18 cellular contexts compared by ENCODE assay signal in genomic region chr6:7882505-7883257, GRCh38. TPM values are rescaled to one million over a fixed set of nuclear protein-coding genes. Genes with fewer than 3 reads are reported as not detected.
DNase-seq lines count a peak whose midpoint lies in the region; TF ChIP-seq lines count a peak whose summit lies in the region.
"Had no signal": no experiment of that assay in that cellular context is flagged by ENCODE, and none has a peak within 500 bp of the region (broad histone marks: within the 10 kb centered on the region; RNA-seq: fewer than 3 reads in every experiment).

No MANE protein-coding gene starts in this region.

- no peak overlapping the region for H3K27ac Mint-ChIP-seq in Caco-2 (ENCODE audit: unreplicated experiment)
- H3K27ac Mint-ChIP-seq: CD4-positive, alpha-beta memory T cell had no signal

- no peak overlapping the region for H4K8ac ChIP-seq in mesenchymal stem cell (ENCODE audit: low read length)

- TF ChIP-seq POLR2A in uterus (IDR thresholded peaks at IDR 0.05) = no peak

- peaks cover 7% of the 10 kb centered on the region for H3K36me3 ChIP-seq in Caco-2 (ENCODE audit: control insufficient read depth, insufficient read depth, low read length)
- peaks cover 89% of the 10 kb centered on the region for H3K36me3 ChIP-seq in OCI-LY7 (ENCODE audit: insufficient read depth, low read length)
- peaks cover 28% of the 10 kb centered on the region for H3K36me3 ChIP-seq in mammary epithelial cell (ENCODE audit: insufficient read depth, low read length)
- H3K36me3 ChIP-seq in mesenchymal stem cell (ENCODE audit: control insufficient read depth in 1 of 2, insufficient read depth in 2 of 2, low read depth in 1 of 2, low read length in 2 of 2) = peaks cover 55 to 94% of the 10 kb centered on the region in 2 experiments
- no peaks in the 10 kb centered on the region for H3K36me3 ChIP-seq in uterus

- BruUV-seq in Caco-2 (replicated peaks; lab: Mats Ljungman, UMichigan) (TSS peak; percentile 56), OCI-LY7 (replicated peaks; lab: Mats Ljungman, UMichigan) (TSS peak; percentile 42), mammary epithelial cell (replicated peaks; lab: Mats Ljungman, UMichigan) (TSS peak; percentile 47)

- H3K4ac ChIP-seq in mesenchymal stem cell (ENCODE audit: low read depth in 1 of 2, low read length in 2 of 2) = no peak overlapping the region

- dilution Hi-C loops in mammary epithelial cell (cut with HindIII; ENCODE audit: low sequenced_read_pairs) = no loop called here

- H3K36me3 Mint-ChIP-seq in Caco-2 (ENCODE audit: insufficient read depth, unreplicated experiment) = peaks cover 54% of the 10 kb centered on the region

- H3K27me3 ChIP-seq in Caco-2 (replicated peaks; ENCODE audit: control insufficient read depth, insufficient read depth, low read length) = no peaks in the 10 kb centered on the region
- H3K27me3 ChIP-seq in mammary epithelial cell (ENCODE audit: insufficient read depth, low read length) = no peaks in the 10 kb centered on the region
- no peaks in the 10 kb centered on the region for H3K27me3 ChIP-seq in mesenchymal stem cell (ENCODE audit: control insufficient read depth in 1 of 2, insufficient read depth in 1 of 2, low read length in 2 of 2)
- H3K27me3 ChIP-seq in uterus = no peaks in the 10 kb centered on the region
- H3K27me3 ChIP-seq: BE2C had no signal

- no peaks in the 10 kb centered on the region for H3K27me3 Mint-ChIP-seq in Caco-2 (ENCODE audit: insufficient read depth, unreplicated experiment)
- H3K27me3 Mint-ChIP-seq: CD4-positive, alpha-beta memory T cell had no signal

- H4K91ac ChIP-seq in mesenchymal stem cell (ENCODE audit: low read length) = no peak overlapping the region

- TF ChIP-seq CTCF in Caco-2 (IDR thresholded peaks at IDR 0.05; ENCODE audit: insufficient read depth in 1 of 2, low read depth in 1 of 2, low read length in 1 of 2, severe bottlenecking in 1 of 2, unreplicated experiment in 1 of 2) = no peak
- no peak for TF ChIP-seq CTCF in OCI-LY7 (conservative IDR thresholded peaks at IDR 0.05; ENCODE audit: low read length)
- no peak for TF ChIP-seq CTCF in mammary epithelial cell (conservative IDR thresholded peaks at IDR 0.05 in 1 of 2, IDR thresholded peaks at IDR 0.05 in 1 of 2; ENCODE audit: extremely low read depth in 1 of 2, insufficient read depth in 1 of 2, low read depth in 1 of 2, low read length in 2 of 2)
- no peak for TF ChIP-seq CTCF in uterus (IDR thresholded peaks at IDR 0.05)

- no peak overlapping the region for H3K4me3 ChIP-seq in Caco-2 (ENCODE audit: low read depth, low read length)
- H3K4me3 ChIP-seq in OCI-LY7 (ENCODE audit: low read depth, low read length, poor library complexity, severe bottlenecking) = no peak overlapping the region
- no peak overlapping the region for H3K4me3 ChIP-seq in mammary epithelial cell (replicated peaks in 1 of 3; ENCODE audit: insufficient read depth in 1 of 3, low read depth in 2 of 3, low read length in 3 of 3)
- H3K4me3 ChIP-seq in mesenchymal stem cell (ENCODE audit: insufficient read depth in 1 of 2, low read depth in 1 of 2, low read length in 2 of 2) = no peak overlapping the region
- H3K4me3 ChIP-seq in uterus = no peak overlapping the region

- H3K4me2 ChIP-seq in OCI-LY7 (ENCODE audit: low read length) (no peak overlapping the region), mammary epithelial cell (ENCODE audit: insufficient read depth, low read depth, low read length) (no peak overlapping the region), mesenchymal stem cell (ENCODE audit: low read length, poor library complexity, severe bottlenecking) (no peak overlapping the region)

- H3K18ac ChIP-seq in mesenchymal stem cell (ENCODE audit: low read depth in 1 of 2, low read length in 2 of 2) = no peak overlapping the region

- H3K27ac ChIP-seq in OCI-LY7 (ENCODE audit: low read depth, low read length, poor library complexity, severe bottlenecking) = no peak overlapping the region
- no peak overlapping the region for H3K27ac ChIP-seq in mammary epithelial cell (ENCODE audit: insufficient read depth, low read depth, low read length)
- peak overlapping the region; percentile 79 for H3K27ac ChIP-seq in mesenchymal stem cell (ENCODE audit: low read length, poor library complexity, severe bottlenecking)
- H3K27ac ChIP-seq in uterus = no peak overlapping the region

- no peak overlapping the region for H2BK120ac ChIP-seq in mesenchymal stem cell (ENCODE audit: low read depth, low read length)

- no peak overlapping the region for H2BK15ac ChIP-seq in mesenchymal stem cell (ENCODE audit: low read depth, poor library complexity, severe bottlenecking)

- H2AK5ac ChIP-seq in mesenchymal stem cell (ENCODE audit: low read length, severe bottlenecking) = peak overlapping the region; percentile 72

- H2AFZ ChIP-seq in OCI-LY7 (ENCODE audit: low read length) (no peak overlapping the region), mammary epithelial cell (ENCODE audit: low read depth, low read length) (no peak overlapping the region), mesenchymal stem cell (ENCODE audit: low read depth, low read length) (no peak overlapping the region)

- H3K9me2 ChIP-seq in OCI-LY7 (ENCODE audit: insufficient read depth, low read length) = no peaks in the 10 kb centered on the region

- CTCF ChIA-PET in Caco-2 (lab: Charles Lee) = no interaction called here
- CTCF ChIA-PET in OCI-LY7 (lab: Charles Lee; ENCODE audit: unreplicated experiment) = no interaction called here
- CTCF ChIA-PET in mammary epithelial cell (lab: Charles Lee; ENCODE audit: low non-redundant PET) = no interaction called here

- intact Hi-C loops in Caco-2 (cut with micrococcal nuclease; ENCODE audit: unreplicated experiment) (no loop called here), OCI-LY7 (cut with micrococcal nuclease; ENCODE audit: unreplicated experiment) (loop anchor here (5.0 kb wide), 1 partner anchor 160 kb away; no protein-coding TSS in a partner anchor), mammary epithelial cell (cut with micrococcal nuclease) (no loop called here), uterus (cut with DNase I; ENCODE audit: low total_unique reads) (no loop called here)

- H3K23ac ChIP-seq in mesenchymal stem cell (ENCODE audit: low read length in 2 of 2) = no peak overlapping the region

- H3K9ac ChIP-seq in mammary epithelial cell (ENCODE audit: insufficient read depth, low read length) (no peak overlapping the region), mesenchymal stem cell (ENCODE audit: low read length) (no peak overlapping the region)

- H3K79me2 ChIP-seq in OCI-LY7 (ENCODE audit: insufficient read depth, low read depth, low read length) = no peaks in the 10 kb centered on the region
- H3K79me2 ChIP-seq in mammary epithelial cell (ENCODE audit: insufficient read depth, low read length) = no peaks in the 10 kb centered on the region

- H3K9me3 Mint-ChIP-seq in Caco-2 (ENCODE audit: unreplicated experiment) = no peaks in the 10 kb centered on the region
- H3K9me3 Mint-ChIP-seq: CD4-positive, alpha-beta memory T cell had no signal

- no peaks in the 10 kb centered on the region for H3K4me1 ChIP-seq in Caco-2
- H3K4me1 ChIP-seq in OCI-LY7 (ENCODE audit: insufficient read depth, low read length, poor library complexity, severe bottlenecking) = no peaks in the 10 kb centered on the region
- no peaks in the 10 kb centered on the region for H3K4me1 ChIP-seq in mammary epithelial cell (ENCODE audit: insufficient read depth, low read length)
- peaks cover 16% of the 10 kb centered on the region for H3K4me1 ChIP-seq in mesenchymal stem cell (ENCODE audit: control insufficient read depth, insufficient read depth, low read depth, low read length)
- H3K4me1 ChIP-seq in uterus = no peaks in the 10 kb centered on the region
- H3K4me1 ChIP-seq: BE2C had no signal

- H4K20me1 ChIP-seq in OCI-LY7 (ENCODE audit: insufficient read depth, low read length) (no peaks in the 10 kb centered on the region), mammary epithelial cell (ENCODE audit: insufficient read depth, low read length) (no peaks in the 10 kb centered on the region)

- H2BK12ac ChIP-seq in mesenchymal stem cell (ENCODE audit: low read length in 2 of 2) = no peak overlapping the region

- WGBS in mammary epithelial cell (ENCODE audit: low coverage, missing lambda C conversion rate) = 95% methylated on average over 19 of the region's 19 CpGs
- WGBS in mesenchymal stem cell = 98% methylated on average over 18 of the region's 19 CpGs

- DNase-seq in Caco-2 (no peak), OCI-LY7 (ENCODE audit: low spot score) (no peak), mammary epithelial cell (no peak), mesenchymal stem cell (no peak), NCI-H748 (lab: John Stamatoyannopoulos, UW; ENCODE audit: unreplicated experiment) (no peak), T1000 (lab: John Stamatoyannopoulos, UW) (no peak), uterus (no peak)
- DNase-seq in activated CD4-positive, alpha-beta T cell treated with anti-CD3 and anti-CD28 coated beads for 48 hours = no peak
- DNase-seq: 8988T; BE2C; CD4-positive, alpha-beta memory T cell; DMS79 treated with DMSO at 0.1 percent for 48 hours; NCI-H1436; NCI-H2029 treated with DMSO at 0.1 percent for 48 hours; NCI-H2171 treated with DMSO at 0.1 percent for 48 hours; NCI-H774; RPMI8226; SIG-M5 had no signal

- H3K9me3 ChIP-seq in Caco-2 = no peaks in the 10 kb centered on the region
- no peaks in the 10 kb centered on the region for H3K9me3 ChIP-seq in OCI-LY7 (ENCODE audit: low read length)
- no peaks in the 10 kb centered on the region for H3K9me3 ChIP-seq in mammary epithelial cell (replicated peaks; ENCODE audit: insufficient read depth, low read length)
- H3K9me3 ChIP-seq in mesenchymal stem cell (ENCODE audit: control insufficient read depth, low read length) = no peaks in the 10 kb centered on the region
- H3K9me3 ChIP-seq in uterus = no peaks in the 10 kb centered on the region
- H3K9me3 ChIP-seq: BE2C had no signal

- H3K4me1 Mint-ChIP-seq in Caco-2 (ENCODE audit: low read depth, unreplicated experiment) = no peaks in the 10 kb centered on the region
- H3K4me1 Mint-ChIP-seq: CD4-positive, alpha-beta memory T cell had no signal

- H2BK5ac ChIP-seq in mesenchymal stem cell (ENCODE audit: low read depth, low read length, poor library complexity, severe bottlenecking) = no peak overlapping the region

- POLR2A ChIA-PET in Caco-2 (lab: Charles Lee) (no interaction called here), OCI-LY7 (lab: Charles Lee) (no interaction called here)

- H3K4me3 Mint-ChIP-seq in Caco-2 (ENCODE audit: unreplicated experiment) = no peak overlapping the region
- H3K4me3 Mint-ChIP-seq: CD4-positive, alpha-beta memory T cell had no signal

- in situ Hi-C loops in mammary epithelial cell (cut with MboI; ENCODE audit: low sequenced_read_pairs in 2 of 2) = no loop called here

- H3K14ac ChIP-seq in mesenchymal stem cell (ENCODE audit: low read length in 2 of 2) = no peak overlapping the region

- peaks cover 11% of the 10 kb centered on the region for H3K79me1 ChIP-seq in mesenchymal stem cell (replicated peaks; ENCODE audit: low read length, poor library complexity, severe bottlenecking)

RNA-seq across cellular contexts. Expression of gene TXNDC5, which starts 27.9 kb away (rescaled TPM):
- total RNA-seq in Caco-2 (2022) (117 and 119 TPM in 2 replicates), OCI-LY7 (2022) (312 and 363 TPM in 2 replicates), mammary epithelial cell (100 to 1,000 TPM; 109 to 170 TPM), uterus (100 to 1,000 TPM in 3 of 4 donors, 10 to 100 TPM in 1; 70.8 to 279 (median 104) TPM)
- total RNA-seq in OCI-LY7 (2014; rRNA removed; shearing (Covaris generic)) = 280 and 319 TPM in 2 replicates
- polyA plus RNA-seq in mammary epithelial cell = 116 TPM
- 123 TPM for polyA minus RNA-seq in mammary epithelial cell
- polyA plus RNA-seq in mesenchymal stem cell (2013, experiment 1 of 2) = 242 TPM
- 248 TPM for polyA plus RNA-seq in mesenchymal stem cell (2013, experiment 2 of 2)
